ENCODE assay signal across 8 cellular contexts in genomic region chrX:14032383-14032782, GRCh38. TPM values are rescaled to one million over a fixed set of nuclear protein-coding genes. Genes with fewer than 3 reads are reported as not detected.
DNase-seq lines count a peak whose midpoint lies in the region; ATAC-seq and TF ChIP-seq lines count a peak whose summit lies in the region.

No MANE protein-coding gene starts in this region.

- H3K9ac ChIP-seq in mesendoderm (ENCODE audit: low read length): no peak overlapping the region

- no peak overlapping the region for H4K8ac ChIP-seq in mesendoderm (ENCODE audit: low read depth, low read length)

- TF ChIP-seq POLR2A in stomach (IDR thresholded peaks at IDR 0.05): no peak

- H3K9me3 Mint-ChIP-seq in stimulated activated naive B cell treated with anti-CD40 and anti-IgM and Interleukin-4, amounts not matched to agents 10 μg/mL and 1 μg/mL and 100 μg/mL, for 72 hours: no peaks in the 10 kb centered on the region

- H3K36me3 ChIP-seq in mesendoderm (ENCODE audit: control insufficient read depth, insufficient read depth, low read length) (no peaks in the 10 kb centered on the region), stomach (no peaks in the 10 kb centered on the region)

- no peak for ATAC-seq in stimulated activated naive B cell treated with anti-CD40 and anti-IgM and Interleukin-4, amounts not matched to agents 10 μg/mL and 1 μg/mL and 100 μg/mL, for 72 hours (replicated peaks)

- no peaks in the 10 kb centered on the region for H3K27me3 ChIP-seq in mesendoderm (ENCODE audit: insufficient read depth, low read length, poor library complexity)
- H3K27me3 ChIP-seq in stomach: peaks cover 0 to 11% (median 0%) of the 10 kb centered on the region in 3 donors

- no peak overlapping the region for H3K4me3 Mint-ChIP-seq in stimulated activated naive B cell treated with anti-CD40 and anti-IgM and Interleukin-4, amounts not matched to agents 10 μg/mL and 1 μg/mL and 100 μg/mL, for 72 hours

- no peak overlapping the region for H3K4me2 ChIP-seq in mesendoderm (ENCODE audit: low read length)

- H3K4ac ChIP-seq in mesendoderm (ENCODE audit: low read depth, low read length): no peak overlapping the region

- no peak for TF ChIP-seq EP300 in stomach (IDR thresholded peaks at IDR 0.05)

- H3K4me1 Mint-ChIP-seq in stimulated activated naive B cell treated with anti-CD40 and anti-IgM and Interleukin-4, amounts not matched to agents 10 μg/mL and 1 μg/mL and 100 μg/mL, for 72 hours: peaks cover 9% of the 10 kb centered on the region in 2 donors

- no peaks in the 10 kb centered on the region for H3K79me1 ChIP-seq in mesendoderm (ENCODE audit: low read length)

- H3K18ac ChIP-seq in mesendoderm (ENCODE audit: low read length): no peak overlapping the region

- H3K36me3 Mint-ChIP-seq in stimulated activated naive B cell treated with anti-CD40 and anti-IgM and Interleukin-4, amounts not matched to agents 10 μg/mL and 1 μg/mL and 100 μg/mL, for 72 hours: no peaks in the 10 kb centered on the region

- H3K23ac ChIP-seq in mesendoderm (ENCODE audit: low read length): no peak overlapping the region

- no peak overlapping the region for H3K27ac ChIP-seq in mesendoderm (ENCODE audit: low read depth, low read length)
- H3K27ac ChIP-seq in stomach: peak overlapping the region in 1 of 5 donors; percentile 26

- WGBS in mesendoderm (ENCODE audit: extremely low coverage, insufficient coverage, low lambda C conversion rate): no CpG with 5 or more reads among the region's 2 CpGs
- WGBS in stomach, 5 donors: 0 to 4% (median 0%) methylated on average over 2 of the region's 2 CpGs

- H3K4me3 ChIP-seq in choroid plexus epithelial cell (ENCODE audit: low read depth, low read length): no peak overlapping the region
- no peak overlapping the region for H3K4me3 ChIP-seq in mesendoderm (ENCODE audit: low read length)
- no peak overlapping the region for H3K4me3 ChIP-seq in stomach

- H3K4me1 ChIP-seq in mesendoderm (ENCODE audit: control insufficient read depth, low read depth, low read length): no peaks in the 10 kb centered on the region
- peaks cover 0 to 35% (median 14%) of the 10 kb centered on the region in 4 donors for H3K4me1 ChIP-seq in stomach

- H2BK5ac ChIP-seq in mesendoderm (ENCODE audit: low read length): no peak overlapping the region

- H2BK15ac ChIP-seq in mesendoderm (replicated peaks; ENCODE audit: low read depth): no peak overlapping the region

- no peak overlapping the region for H2BK120ac ChIP-seq in mesendoderm (ENCODE audit: low read depth, low read length)

- H3K9me3 ChIP-seq in stomach: no peaks in the 10 kb centered on the region

- peak; percentile 61 for TF ChIP-seq CTCF in choroid plexus epithelial cell (conservative IDR thresholded peaks at IDR 0.05; ENCODE audit: low read depth, low read length)
- TF ChIP-seq CTCF in stomach (IDR thresholded peaks at IDR 0.05): peak in 5 of 7 experiments; percentile 17 to 82 (median 69)

- DNase-seq in NCI-H82 (lab: John Stamatoyannopoulos, UW): peak; percentile 78
- DNase-seq in NCI-H82 treated with DMSO at 0.1 percent for 48 hours (lab: John Stamatoyannopoulos, UW; ENCODE audit: unreplicated experiment): no peak
- DNase-seq in NCI-H2107 (lab: John Stamatoyannopoulos, UW): peak; percentile 57
- peak; percentile 6 to 62 for DNase-seq in activated CD4-positive, alpha-beta T cell treated with anti-CD3 and anti-CD28 coated beads for 24 hours (ENCODE audit: low read depth in 2 of 2)
- peak; percentile 64 for DNase-seq in choroid plexus epithelial cell (ENCODE audit: low read depth)
- DNase-seq in mesendoderm: peak; percentile 55
- peak; percentile 53 for DNase-seq in stomach
- DNase-seq in stimulated activated naive B cell treated with anti-CD40 and anti-IgM and Interleukin-4, amounts not matched to agents 10 μg/mL and 1 μg/mL and 100 μg/mL, for 72 hours: no peak

- H2AK5ac ChIP-seq in mesendoderm (ENCODE audit: low read length): no peak overlapping the region

- no peak overlapping the region for H4K5ac ChIP-seq in mesendoderm (ENCODE audit: low read length)

- peak overlapping the region; percentile 25 for H3K56ac ChIP-seq in mesendoderm (ENCODE audit: low read length)

- H3K79me2 ChIP-seq in mesendoderm (ENCODE audit: control insufficient read depth, insufficient read depth, low read length): no peaks in the 10 kb centered on the region

- intact Hi-C loops in stomach (cut with DNase I; ENCODE audit: low total_unique reads): loop anchor here (10.0 kb wide), 1 partner anchor 388 kb away; no protein-coding TSS in a partner anchor

- H3K27me3 Mint-ChIP-seq in stimulated activated naive B cell treated with anti-CD40 and anti-IgM and Interleukin-4, amounts not matched to agents 10 μg/mL and 1 μg/mL and 100 μg/mL, for 72 hours: peaks cover 0 to 27% of the 10 kb centered on the region in 2 donors

- no peak overlapping the region for H3K27ac Mint-ChIP-seq in stimulated activated naive B cell treated with anti-CD40 and anti-IgM and Interleukin-4, amounts not matched to agents 10 μg/mL and 1 μg/mL and 100 μg/mL, for 72 hours

RNA-seq across cellular contexts. Expression of gene GEMIN8, which starts 2.7 kb away (rescaled TPM):
- polyA plus RNA-seq in mesendoderm (2013, experiment 1 of 2): 8.6 TPM
- polyA plus RNA-seq in mesendoderm (2013, experiment 2 of 2): 9.2 TPM
- total RNA-seq in stomach: 10 to 100 TPM in 3 of 5 donors, 1 to 10 TPM in 2; 4.3 to 33.5 (median 10.5) TPM
- polyA plus RNA-seq in stomach: 10 to 100 TPM; 13.7 to 18.8 (median 17.3) TPM

Comparison
In these comparisons a context has a peak if more than half of its experiments do, and no peak if none do; other contexts are left out.
1. DNase-seq: peak in NCI-H82 (single experiment), NCI-H2107 (single experiment), activated CD4-positive, alpha-beta T cell treated with anti-CD3 and anti-CD28 coated beads for 24 hours (2 of 2), choroid plexus epithelial cell (single experiment), mesendoderm (single experiment) and stomach (single experiment); none in NCI-H82 treated with DMSO at 0.1 percent for 48 hours (single experiment) and stimulated activated naive B cell treated with anti-CD40 and anti-IgM and Interleukin-4, amounts not matched to agents 10 μg/mL and 1 μg/mL and 100 μg/mL, for 72 hours (single experiment).